ENCODE assay signal across 8 cellular contexts in the genomic region with DNA sequence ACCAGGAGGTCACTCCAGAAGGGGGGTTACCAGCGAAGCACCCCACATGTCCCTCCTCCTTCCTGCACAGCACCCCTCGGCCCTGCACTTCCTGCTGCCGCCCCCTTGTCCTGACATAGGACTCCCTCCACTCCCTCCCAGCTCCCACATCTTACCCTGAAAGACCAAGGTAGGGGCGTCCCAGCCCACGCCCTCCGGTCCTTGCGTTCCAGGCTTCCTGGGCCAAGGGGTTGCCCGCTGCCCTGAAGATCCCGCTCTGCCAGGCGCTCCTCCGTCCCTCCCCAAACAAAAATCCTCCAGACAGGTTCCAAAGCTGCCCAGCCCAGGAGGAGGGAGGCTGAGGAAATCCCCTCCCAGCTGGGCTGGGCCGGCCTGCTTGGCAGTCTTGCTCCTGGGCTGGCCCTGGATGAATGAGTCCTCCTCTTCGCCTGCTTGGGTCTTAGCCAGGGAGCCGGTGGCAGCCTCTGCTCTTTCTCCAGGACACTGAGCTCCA. TPM values are rescaled to one million over a fixed set of nuclear protein-coding genes. Genes with fewer than 3 reads are reported as not detected.
DNase-seq lines count a peak whose midpoint lies in the region; ATAC-seq and TF ChIP-seq lines count a peak whose summit lies in the region.

A gene with protein sequence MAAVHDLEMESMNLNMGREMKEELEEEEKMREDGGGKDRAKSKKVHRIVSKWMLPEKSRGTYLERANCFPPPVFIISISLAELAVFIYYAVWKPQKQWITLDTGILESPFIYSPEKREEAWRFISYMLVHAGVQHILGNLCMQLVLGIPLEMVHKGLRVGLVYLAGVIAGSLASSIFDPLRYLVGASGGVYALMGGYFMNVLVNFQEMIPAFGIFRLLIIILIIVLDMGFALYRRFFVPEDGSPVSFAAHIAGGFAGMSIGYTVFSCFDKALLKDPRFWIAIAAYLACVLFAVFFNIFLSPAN (minus strand): TSS at position 304 of the 493 bp plus-strand sequence. CDS start 22,618 bp downstream, outside the sequence.

- DNase-seq in DMS53 (lab: John Stamatoyannopoulos, UW) (peak; percentile 45), DMS53 treated with DMSO at 0.1 percent for 48 hours (lab: John Stamatoyannopoulos, UW; ENCODE audit: unreplicated experiment) (no peak), epithelial cell of esophagus (ENCODE audit: low read depth) (peak; percentile 91), mesendoderm (no peak), uterus (peak; percentile 17 to 39), CD1c-positive myeloid dendritic cell (ENCODE audit: extremely low spot score) (no peak)

- no peak within 1 kb of the TSS for H2BK120ac ChIP-seq in mesendoderm (ENCODE audit: low read depth, low read length)

- H4K5ac ChIP-seq in mesendoderm (ENCODE audit: low read length): no peak within 1 kb of the TSS

- intact Hi-C loops in uterus (cut with DNase I; ENCODE audit: low total_unique reads): no loop called here

- WGBS in mesendoderm (ENCODE audit: extremely low coverage, insufficient coverage, low lambda C conversion rate): no CpG with 5 or more reads among the region's 14 CpGs

- H3K79me1 ChIP-seq in mesendoderm (ENCODE audit: low read length): no peaks in the 10 kb centered on the region

- TF ChIP-seq CTCF in epithelial cell of esophagus (IDR thresholded peaks at IDR 0.05; ENCODE audit: insufficient read depth, low read depth, low read length, missing control alignments) (no peak), uterus (IDR thresholded peaks at IDR 0.05) (no peak)

- no peaks in the 10 kb centered on the region for H3K36me3 ChIP-seq in mesendoderm (ENCODE audit: control insufficient read depth, insufficient read depth, low read length)
- no peaks in the 10 kb centered on the region for H3K36me3 ChIP-seq in uterus

- no peak within 1 kb of the TSS for H2BK15ac ChIP-seq in mesendoderm (replicated peaks; ENCODE audit: low read depth)

- peak within 1 kb of the TSS; percentile 9 for H3K4me2 ChIP-seq in mesendoderm (ENCODE audit: low read length)

- no peak within 1 kb of the TSS for H2BK5ac ChIP-seq in mesendoderm (ENCODE audit: low read length)

- no peaks in the 10 kb centered on the region for H3K79me2 ChIP-seq in mesendoderm (ENCODE audit: control insufficient read depth, insufficient read depth, low read length)

- peak within 1 kb of the TSS; percentile 43 for H3K9ac ChIP-seq in mesendoderm (ENCODE audit: low read length)

- H3K27me3 ChIP-seq in mesendoderm (ENCODE audit: insufficient read depth, low read length, poor library complexity) (no peaks in the 10 kb centered on the region), uterus (no peaks in the 10 kb centered on the region)

- H3K27ac ChIP-seq in mesendoderm (ENCODE audit: low read depth, low read length): no peak within 1 kb of the TSS
- no peak within 1 kb of the TSS for H3K27ac ChIP-seq in uterus

- no peak within 1 kb of the TSS for H3K4ac ChIP-seq in mesendoderm (ENCODE audit: low read depth, low read length)

- H3K9me3 ChIP-seq in uterus: no peaks in the 10 kb centered on the region

- no peak within 1 kb of the TSS for H2AK5ac ChIP-seq in mesendoderm (ENCODE audit: low read length)

- no peaks in the 10 kb centered on the region for H3K4me1 ChIP-seq in mesendoderm (ENCODE audit: control insufficient read depth, low read depth, low read length)
- no peaks in the 10 kb centered on the region for H3K4me1 ChIP-seq in uterus

- no peak within 1 kb of the TSS for H3K18ac ChIP-seq in mesendoderm (ENCODE audit: low read length)

- peak within 1 kb of the TSS; percentile 85 for H3K4me3 ChIP-seq in epithelial cell of esophagus (ENCODE audit: low read length)
- H3K4me3 ChIP-seq in mesendoderm (ENCODE audit: low read length): no peak within 1 kb of the TSS
- peak within 1 kb of the TSS; percentile 22 to 31 for H3K4me3 ChIP-seq in uterus

- no peak for TF ChIP-seq POLR2A in uterus (IDR thresholded peaks at IDR 0.05)

- peak within 1 kb of the TSS; percentile 79 for H3K56ac ChIP-seq in mesendoderm (ENCODE audit: low read length)

- H3K23ac ChIP-seq in mesendoderm (ENCODE audit: low read length): no peak within 1 kb of the TSS

- ATAC-seq in HG02938 (IDR thresholded peaks at IDR 0.05; ENCODE audit: unreplicated experiment) (no peak), HG02970 (IDR thresholded peaks at IDR 0.05; ENCODE audit: low FRiP score, unreplicated experiment) (no peak)

- no peak within 1 kb of the TSS for H4K8ac ChIP-seq in mesendoderm (ENCODE audit: low read depth, low read length)

RNA-seq across cellular contexts. Expression of the gene that starts here (rescaled TPM):
- polyA plus RNA-seq in mesendoderm (2013, experiment 1 of 2): 0.13 TPM
- 0.13 TPM for polyA plus RNA-seq in mesendoderm (2013, experiment 2 of 2)
- 1 to 10 TPM in 1 of 4 donors, not detected in 3; 1.2 TPM for total RNA-seq in uterus

Comparison
In these comparisons a context has a peak if more than half of its experiments do, and no peak if none do; other contexts are left out.
1. DNase-seq: peak in DMS53 (single experiment), epithelial cell of esophagus (single experiment) and uterus (2 of 2); none in DMS53 treated with DMSO at 0.1 percent for 48 hours (single experiment), mesendoderm (single experiment) and CD1c-positive myeloid dendritic cell (single experiment).